ENCODE assay signal across 21 cellular contexts in the genomic region with DNA sequence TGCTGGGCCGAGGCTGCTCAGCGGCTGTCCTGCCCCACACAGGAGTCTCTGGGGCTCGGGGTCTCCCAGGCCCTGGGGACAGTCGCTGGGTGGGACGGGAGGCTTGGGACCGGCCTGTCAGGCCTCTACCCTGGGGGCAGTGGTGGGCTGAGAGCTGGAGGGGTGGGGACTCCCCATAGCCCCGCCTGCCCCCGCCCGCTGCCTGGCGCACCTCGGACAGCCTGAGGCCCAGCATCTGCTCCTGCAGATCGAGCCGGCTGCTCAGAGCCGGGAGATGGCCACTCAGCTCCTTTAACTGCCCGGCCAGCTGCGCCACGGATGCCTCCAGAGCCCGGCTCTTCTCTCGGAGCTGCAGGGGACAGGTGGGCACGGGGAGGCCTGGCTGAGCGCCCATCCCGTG. TPM values are rescaled to one million over a fixed set of nuclear protein-coding genes. Genes with fewer than 3 reads are reported as not detected.
"Had no signal": no experiment of that assay in that cellular context is flagged by ENCODE, and none has a peak within 500 bp of the region (broad histone marks: within the 10 kb centered on the region; RNA-seq: fewer than 3 reads in every experiment).

No MANE protein-coding gene starts in this region.

- H3K27me3 ChIP-seq: foreskin keratinocyte, tibial nerve had no signal

- H3K9ac ChIP-seq: parathyroid adenoma had no signal

- H3K4me3 ChIP-seq: esophagus muscularis mucosa, heart right ventricle, psoas muscle, tibial nerve had no signal

- H3K27ac ChIP-seq: esophagus muscularis mucosa, foreskin keratinocyte, heart right ventricle, parathyroid adenoma, psoas muscle, tibial nerve had no signal

- DNase-seq: activated CD4-positive, alpha-beta T cell treated with anti-CD3 and anti-CD28 coated beads for 36 hours; activated CD4-positive, alpha-beta T cell treated with anti-CD3 and anti-CD28 coated beads, Interleukin-2, amount 50 U/mL, for 4 hours; activated CD4-positive, CD25-positive, alpha-beta regulatory T cell; activated effector memory CD4-positive, alpha-beta T cell treated with Interleukin-2 at 50 U/mL for 16 hours; activated naive CD4-positive, alpha-beta T cell treated with Interleukin-2 at 50 U/mL for 16 hours; anterior cingulate cortex; dermis blood vessel endothelial cell; effector CD4-positive, alpha-beta T cell; foreskin keratinocyte; heart right ventricle; midbrain; naive thymus-derived CD4-positive, alpha-beta T cell; nucleus accumbens; psoas muscle; right cardiac atrium; stimulated activated CD4-positive, alpha-beta T cell treated with anti-CD3 and anti-CD28 coated beads, Interleukin-2, amount 100 ng/mL, for 48 hours; stimulated activated naive CD4-positive, alpha-beta T cell treated with Interleukin-2 at 50 U/mL for 16 hours had no signal

- H2AFZ ChIP-seq: parathyroid adenoma had no signal

- H3K4me1 ChIP-seq: esophagus muscularis mucosa, foreskin keratinocyte, parathyroid adenoma, psoas muscle, tibial nerve had no signal

- H3K9me3 ChIP-seq: esophagus muscularis mucosa, heart right ventricle, psoas muscle, tibial nerve had no signal

RNA-seq across cellular contexts. Expression of gene PERCC1, which starts 6.7 kb away (rescaled TPM):
- polyA plus RNA-seq: foreskin keratinocyte; naive thymus-derived CD4-positive, alpha-beta T cell; neural cell had no signal

RNA-seq across cellular contexts. Expression of gene CCDC154, which starts 6.8 kb away (rescaled TPM):
- polyA plus RNA-seq: naive thymus-derived CD4-positive, alpha-beta T cell had no signal
